ENCODE assay signal across 20 cellular contexts in genomic region chr15:36924076-36924475, GRCh38.
DNase-seq lines count a peak whose midpoint lies in the region; ATAC-seq, FAIRE-seq and TF ChIP-seq lines count a peak whose summit lies in the region.
"Had no signal": no experiment of that assay in that cellular context is flagged by ENCODE, and none has a peak within 500 bp of the region (broad histone marks: within the 10 kb centered on the region; RNA-seq: fewer than 3 reads in every experiment).

No MANE protein-coding gene starts in this region.

- peaks cover 6% of the 10 kb centered on the region; the same call in 2 of the 3 replicates for H3K4me1 Mint-ChIP-seq in GM23338

- H3K9me1 ChIP-seq in endothelial cell of umbilical vein (replicated peaks; ENCODE audit: control insufficient read depth, extremely low read depth, insufficient read depth, low read length): no peaks in the 10 kb centered on the region

- no peak overlapping the region for H3K4me3 Mint-ChIP-seq in GM23338

- H4K20me1 ChIP-seq in SK-N-SH (ENCODE audit: insufficient read depth): peaks cover 16% of the 10 kb centered on the region; the same call in 1 of the 2 replicates
- no peaks in the 10 kb centered on the region for H4K20me1 ChIP-seq in endothelial cell of umbilical vein (replicated peaks; ENCODE audit: control insufficient read depth, extremely low read depth, insufficient read depth, low read length)
- H4K20me1 ChIP-seq in GM23338 (replicated peaks; ENCODE audit: insufficient read depth): no peaks in the 10 kb centered on the region

- H3K27me3 ChIP-seq in SK-N-SH (ENCODE audit: insufficient read depth): no peaks in the 10 kb centered on the region
- H3K27me3 ChIP-seq in endothelial cell of umbilical vein (ENCODE audit: control insufficient read depth in 2 of 2, insufficient read depth in 2 of 2, low read length in 2 of 2): no peaks in the 10 kb centered on the region
- no peaks in the 10 kb centered on the region for H3K27me3 ChIP-seq in GM23338 (ENCODE audit: insufficient read depth)

- no peak for ATAC-seq in SK-N-SH treated with all-trans-retinoic acid at 6 μM for 48 hours
- no peak for ATAC-seq in omental fat pad (ENCODE audit: low FRiP score)
- ATAC-seq in GM23338: no peak
- ATAC-seq: HCT116, PC-3 had no signal

- BruUV-seq in endothelial cell of umbilical vein (replicated peaks; lab: Mats Ljungman, UMichigan): no TSS peak

- H3K27me3 Mint-ChIP-seq in GM23338 (ENCODE audit: insufficient read depth, low read depth, poor library complexity): peaks cover 3% of the 10 kb centered on the region

- no peak for TF ChIP-seq POLR2A in endothelial cell of umbilical vein (IDR thresholded peaks at IDR 0.05; ENCODE audit: low read depth, low read length)

- H3K36me3 Mint-ChIP-seq in GM23338 (ENCODE audit: low read depth): no peaks in the 10 kb centered on the region

- POLR2A ChIA-PET in SK-N-SH (lab: Yijun Ruan, JAX): no interaction called here
- POLR2A ChIA-PET in endothelial cell of umbilical vein (lab: Charles Lee): no interaction called here

- no peak for TF ChIP-seq CTCF in SK-N-SH (IDR thresholded peaks at IDR 0.05)
- no peak for TF ChIP-seq CTCF in endothelial cell of umbilical vein (IDR thresholded peaks at IDR 0.05; ENCODE audit: extremely low read depth in 1 of 2, insufficient read depth in 1 of 2, low read depth in 1 of 2, low read length in 2 of 2)
- TF ChIP-seq CTCF in omental fat pad (IDR thresholded peaks at IDR 0.05): no peak
- TF ChIP-seq CTCF in GM23338 (conservative IDR thresholded peaks at IDR 0.05; ENCODE audit: low read depth in 2 of 2): no peak

- 87% methylated on average over 4 of the region's 4 CpGs for WGBS in SK-N-SH (ENCODE audit: low lambda C conversion rate)

- CTCF ChIA-PET in SK-N-SH (lab: Yijun Ruan, JAX): no interaction called here
- CTCF ChIA-PET in endothelial cell of umbilical vein (lab: Charles Lee): no interaction called here

- H3K9me2 ChIP-seq in SK-N-SH (no peaks in the 10 kb centered on the region), GM23338 (ENCODE audit: insufficient read depth) (no peaks in the 10 kb centered on the region)

- peaks cover 9 to 36% of the 10 kb centered on the region in 2 experiments; a peak in 3 of 4 replicates for H3K4me1 ChIP-seq in SK-N-SH (ENCODE audit: control insufficient read depth in 1 of 2, insufficient read depth in 2 of 2, low read depth in 1 of 2, low read length in 1 of 2)
- no peaks in the 10 kb centered on the region for H3K4me1 ChIP-seq in endothelial cell of umbilical vein (ENCODE audit: control insufficient read depth, extremely low read depth, insufficient read depth, low read length)
- no peaks in the 10 kb centered on the region for H3K4me1 ChIP-seq in GM23338 (ENCODE audit: insufficient read depth)

- H3K9ac ChIP-seq in SK-N-SH (no peak overlapping the region), endothelial cell of umbilical vein (replicated peaks; ENCODE audit: extremely low read depth, insufficient read depth, low read length) (no peak overlapping the region)

- no peak for TF ChIP-seq EP300 in SK-N-SH (IDR thresholded peaks at IDR 0.05; ENCODE audit: borderline replicate concordance in 1 of 2, low read depth in 1 of 2, low read length in 1 of 2)

- H2AFZ ChIP-seq in SK-N-SH (ENCODE audit: low read depth) (no peak overlapping the region), endothelial cell of umbilical vein (ENCODE audit: low read depth, low read length) (no peak overlapping the region), GM23338 (no peak overlapping the region)

- intact Hi-C loops in endothelial cell of umbilical vein (cut with micrococcal nuclease): no loop called here

- H3K4me3 ChIP-seq in SK-N-SH (ENCODE audit: low read depth in 2 of 2, low read length in 1 of 2) (no peak overlapping the region), endothelial cell of umbilical vein (replicated peaks in 1 of 3; ENCODE audit: insufficient read depth in 1 of 3, low read depth in 1 of 3, low read length in 3 of 3) (no peak overlapping the region), GM23338 (no peak overlapping the region)

- no peak for FAIRE-seq in endothelial cell of umbilical vein (lab: Jason Lieb, UNC)
- FAIRE-seq: D721Med, GM19239, H1 had no signal

- peaks cover 3% of the 10 kb centered on the region for H3F3A ChIP-seq in SK-N-SH (replicated peaks; ENCODE audit: insufficient read depth)
- H3F3A ChIP-seq in GM23338 (replicated peaks; ENCODE audit: low read depth): no peaks in the 10 kb centered on the region

- H3K9me3 Mint-ChIP-seq in GM23338: no peaks in the 10 kb centered on the region

- H3K27ac ChIP-seq in SK-N-SH (ENCODE audit: low read depth in 2 of 2, low read length in 1 of 2) (peak overlapping the region in 1 of 2 experiments; percentile 62; a peak in 2 of 4 replicates), endothelial cell of umbilical vein (ENCODE audit: insufficient read depth, low read depth, low read length) (no peak overlapping the region), GM23338 (ENCODE audit: low read depth) (no peak overlapping the region)
- H3K27ac ChIP-seq: C4-2B had no signal

- no peak overlapping the region for H3K27ac Mint-ChIP-seq in GM23338

- H3K36me3 ChIP-seq in SK-N-SH (replicated peaks in 1 of 2; ENCODE audit: control insufficient read depth in 1 of 2, insufficient read depth in 2 of 2, low read length in 1 of 2) (peaks cover 73 to 88% of the 10 kb centered on the region in 2 experiments), endothelial cell of umbilical vein (ENCODE audit: control insufficient read depth in 2 of 2, extremely low read depth in 1 of 2, insufficient read depth in 2 of 2, low read length in 2 of 2) (no peaks in the 10 kb centered on the region), GM23338 (ENCODE audit: insufficient read depth) (no peaks in the 10 kb centered on the region)

- dilution Hi-C loops in endothelial cell of umbilical vein (cut with MboI; ENCODE audit: extremely low pct_ligation_motif_present, low sequenced_read_pairs): no loop called here

- H3K4me2 ChIP-seq in SK-N-SH: no peak overlapping the region
- H3K4me2 ChIP-seq in endothelial cell of umbilical vein (ENCODE audit: insufficient read depth, low read length): no peak overlapping the region
- no peak overlapping the region for H3K4me2 ChIP-seq in GM23338

- DNase-seq in SK-N-SH: peak; percentile 49
- DNase-seq in NCI-H69 (lab: John Stamatoyannopoulos, UW): peak; percentile 91
- DNase-seq in endothelial cell of umbilical vein (ENCODE audit: low read depth, low spot score): peak; percentile 15
- no peak for DNase-seq in omental fat pad (ENCODE audit: low spot score)
- DNase-seq in activated gamma-delta T cell (lab: John Stamatoyannopoulos, UW): no peak
- DNase-seq in GM23338 (ENCODE audit: low spot score): no peak
- DNase-seq: AML-193, DMS53, GDM1, KG1, NCI-H1694, NCI-H510A treated with DMSO at 0.1 percent for 48 hours, PC-3, SHP77 had no signal

- H3K79me2 ChIP-seq in SK-N-SH (ENCODE audit: insufficient read depth): peaks cover 74% of the 10 kb centered on the region
- no peaks in the 10 kb centered on the region for H3K79me2 ChIP-seq in endothelial cell of umbilical vein (ENCODE audit: control insufficient read depth, insufficient read depth, low read length)
- no peaks in the 10 kb centered on the region for H3K79me2 ChIP-seq in GM23338 (replicated peaks; ENCODE audit: insufficient read depth)

- H3K9me3 ChIP-seq in SK-N-SH: no peaks in the 10 kb centered on the region
- no peaks in the 10 kb centered on the region for H3K9me3 ChIP-seq in endothelial cell of umbilical vein (replicated peaks; ENCODE audit: control insufficient read depth, insufficient read depth, low read length)

- no peak for TF ChIP-seq RAD21 in SK-N-SH (IDR thresholded peaks at IDR 0.05; ENCODE audit: low read length)

TF ChIP-seq in SK-N-SH treated with all-trans-retinoic acid at 6 μM for 48 hours, 23 proteins besides CTCF, POLR2A, EP300 and RAD21 (continues in another document):
- TF ChIP-seq SNAI2 (CRISPR knock-in tag; IDR thresholded peaks at IDR 0.05): no peak
- TF ChIP-seq RARB (CRISPR knock-in tag; IDR thresholded peaks at IDR 0.05): no peak
- TF ChIP-seq GLIS3 (CRISPR knock-in tag; IDR thresholded peaks at IDR 0.05): no peak
- no peak for TF ChIP-seq ZNF565 (CRISPR knock-in tag; conservative IDR thresholded peaks at IDR 0.05; ENCODE audit: low read depth)
- TF ChIP-seq ZNF70 (CRISPR knock-in tag; IDR thresholded peaks at IDR 0.05): no peak

TF ChIP-seq in endothelial cell of umbilical vein, 7 proteins besides CTCF, POLR2A, EP300 and RAD21:
- no peak for TF ChIP-seq POLR2AphosphoS5 (IDR thresholded peaks at IDR 0.05; ENCODE audit: insufficient read depth, low read depth, low read length)
- no peak for TF ChIP-seq FOS (IDR thresholded peaks at IDR 0.05; ENCODE audit: borderline replicate concordance, insufficient read depth, low read length)
- no peak for TF ChIP-seq MAX (IDR thresholded peaks at IDR 0.05; ENCODE audit: insufficient read depth, insufficient read length)
- no peak for TF ChIP-seq EZH2 (IDR thresholded peaks at IDR 0.05; ENCODE audit: borderline replicate concordance, low read depth, low read length, severe bottlenecking)
- no peak for TF ChIP-seq GATA2 (IDR thresholded peaks at IDR 0.05; ENCODE audit: insufficient read depth, insufficient read length, low read depth, low read length)
- no peak for TF ChIP-seq MYC (IDR thresholded peaks at IDR 0.05; ENCODE audit: low read depth, low read length)
- no peak for TF ChIP-seq JUN (IDR thresholded peaks at IDR 0.05; ENCODE audit: borderline replicate concordance, insufficient read depth, insufficient read length, low read depth)

TF ChIP-seq in GM23338, 12 proteins besides CTCF, POLR2A, EP300 and RAD21 (continues in another document):
- TF ChIP-seq POLR2AphosphoS5 (IDR thresholded peaks at IDR 0.05; ENCODE audit: low read depth): no peak

Comparison
In these comparisons a context has a peak if more than half of its experiments do, and no peak if none do; other contexts are left out.
1. DNase-seq: peak in SK-N-SH (single experiment), NCI-H69 (single experiment) and endothelial cell of umbilical vein (single experiment); none in omental fat pad (single experiment), activated gamma-delta T cell (single experiment) and GM23338 (single experiment).